17 cellular contexts compared by ENCODE assay signal in genomic region chr10:103717341-103718246, GRCh38.
DNase-seq lines count a peak whose midpoint lies in the region; ATAC-seq, FAIRE-seq and TF ChIP-seq lines count a peak whose summit lies in the region.
"Had no signal": no experiment of that assay in that cellular context is flagged by ENCODE, and none has a peak within 500 bp of the region (broad histone marks: within the 10 kb centered on the region; RNA-seq: fewer than 3 reads in every experiment).

No MANE protein-coding gene starts in this region.

- H3K9me3 ChIP-seq in pancreas = no peaks in the 10 kb centered on the region

- peaks cover 0 to 5% (median 0%) of the 10 kb centered on the region in 3 donors for H3K4me1 ChIP-seq in pancreas

- DNase-seq in H7 = peak; percentile 79
- DNase-seq in NCI-H2171 treated with DMSO at 0.1 percent for 48 hours (lab: John Stamatoyannopoulos, UW) = peak; percentile 53
- DNase-seq in endothelial cell (ENCODE audit: low spot score) = no peak
- peak in 1 of 6 donors; percentile 32 for DNase-seq in pancreas
- DNase-seq in GM13976 (ENCODE audit: low spot score) = no peak
- no peak for DNase-seq in NCI-H524 (lab: John Stamatoyannopoulos, UW)
- DNase-seq in SK-N-DZ (ENCODE audit: low spot score) = no peak
- DNase-seq: activated CD4-positive, alpha-beta T cell treated with anti-CD3 and anti-CD28 coated beads for 36 hours; brain microvascular endothelial cell; effector CD8-positive, alpha-beta T cell; NCI-H187; nephron progenitor cell; NK-92 treated with Interleukin-12 subunit alpha and Interleukin-12 subunit beta, amount 100 ng/mL, for 24 hours; T-helper 17 cell had no signal

- peaks cover 11% of the 10 kb centered on the region for H3K4me1 Mint-ChIP-seq in endothelial cell (ENCODE audit: unreplicated experiment)
- H3K4me1 Mint-ChIP-seq: B cell had no signal

- ATAC-seq in pancreas (no peak), GM19351 (IDR thresholded peaks at IDR 0.05; ENCODE audit: unreplicated experiment) (no peak)
- ATAC-seq: activated CD4-positive, alpha-beta T cell treated with anti-CD3 and anti-CD28 coated beads for 36 hours; activated naive CD4-positive, alpha-beta T cell treated with anti-CD3 and anti-CD28 coated beads, Interleukin-2, amount 50 U/mL, for 72 hours; T-helper 17 cell had no signal

- 71 to 74% methylated on average over 11 of the region's 11 CpGs for WGBS in pancreas, 2 donors

- H3K36me3 ChIP-seq in H7 (replicated peaks; ENCODE audit: control insufficient read depth, insufficient read depth, low read length) (no peaks in the 10 kb centered on the region), pancreas (no peaks in the 10 kb centered on the region)
- H3K36me3 ChIP-seq: brain microvascular endothelial cell had no signal

- H3K27ac Mint-ChIP-seq in endothelial cell (ENCODE audit: unreplicated experiment) = no peak overlapping the region
- H3K27ac Mint-ChIP-seq: activated CD4-positive, alpha-beta T cell treated with anti-CD3 and anti-CD28 coated beads for 36 hours; B cell; nephron progenitor cell; T-helper 17 cell had no signal

- TF ChIP-seq CTCF in endothelial cell (IDR thresholded peaks at IDR 0.05; ENCODE audit: unreplicated experiment) (no peak), pancreas (IDR thresholded peaks at IDR 0.05) (no peak), GM13976 (IDR thresholded peaks at IDR 0.05; ENCODE audit: borderline replicate concordance, control extremely low read depth, extremely low read depth, insufficient read depth, missing control alignments) (no peak)

- H3K4me3 ChIP-seq in H7 (ENCODE audit: insufficient read depth, low read depth, low read length) (no peak overlapping the region), pancreas (no peak overlapping the region)

- no peaks in the 10 kb centered on the region for H3K9me3 Mint-ChIP-seq in endothelial cell (ENCODE audit: unreplicated experiment)
- H3K9me3 Mint-ChIP-seq: activated naive CD4-positive, alpha-beta T cell treated with anti-CD3 and anti-CD28 coated beads, Interleukin-2, amount 50 U/mL, for 72 hours; nephron progenitor cell had no signal

- H3K4me3 Mint-ChIP-seq in endothelial cell (ENCODE audit: unreplicated experiment) = peak overlapping the region; percentile 60
- H3K4me3 Mint-ChIP-seq: activated CD4-positive, alpha-beta T cell treated with anti-CD3 and anti-CD28 coated beads for 36 hours; B cell; nephron progenitor cell; T-helper 17 cell had no signal

- H3K27me3 ChIP-seq in H7 (ENCODE audit: control insufficient read depth, insufficient read depth, low read length) (no peaks in the 10 kb centered on the region), pancreas (no peaks in the 10 kb centered on the region)
- H3K27me3 ChIP-seq: brain microvascular endothelial cell had no signal

- H3K27me3 Mint-ChIP-seq in endothelial cell (ENCODE audit: unreplicated experiment) = peaks cover 5% of the 10 kb centered on the region
- H3K27me3 Mint-ChIP-seq: activated CD4-positive, alpha-beta T cell treated with anti-CD3 and anti-CD28 coated beads for 36 hours; B cell; T-helper 17 cell had no signal

- peak overlapping the region in 3 of 4 donors; percentile 43 to 79 (median 74) for H3K27ac ChIP-seq in pancreas
- H3K27ac ChIP-seq: brain microvascular endothelial cell had no signal

- in situ Hi-C loops in GM13976 (cut with MboI; ENCODE audit: low sequenced_read_pairs, unreplicated experiment) = loop anchor here (10.0 kb wide), 1 partner anchor 147 kb away; no protein-coding TSS in a partner anchor

- no peak for FAIRE-seq in pancreas (lab: Jason Lieb, UNC)

- peaks cover 14% of the 10 kb centered on the region for H3K36me3 Mint-ChIP-seq in endothelial cell (ENCODE audit: low read depth, unreplicated experiment)
- H3K36me3 Mint-ChIP-seq: activated naive CD4-positive, alpha-beta T cell treated with anti-CD3 and anti-CD28 coated beads, Interleukin-2, amount 50 U/mL, for 72 hours had no signal

- intact Hi-C loops in pancreas (cut with DNase I) = no loop called here

Comparison
In these comparisons a context has a peak if more than half of its experiments do, and no peak if none do; other contexts are left out.
1. DNase-seq: peak in H7 (single experiment) and NCI-H2171 treated with DMSO at 0.1 percent for 48 hours (single experiment); none in endothelial cell (single experiment), GM13976 (single experiment), NCI-H524 (0 of 2) and SK-N-DZ (single experiment).